31 cellular contexts compared by ENCODE assay signal in the genomic region with DNA sequence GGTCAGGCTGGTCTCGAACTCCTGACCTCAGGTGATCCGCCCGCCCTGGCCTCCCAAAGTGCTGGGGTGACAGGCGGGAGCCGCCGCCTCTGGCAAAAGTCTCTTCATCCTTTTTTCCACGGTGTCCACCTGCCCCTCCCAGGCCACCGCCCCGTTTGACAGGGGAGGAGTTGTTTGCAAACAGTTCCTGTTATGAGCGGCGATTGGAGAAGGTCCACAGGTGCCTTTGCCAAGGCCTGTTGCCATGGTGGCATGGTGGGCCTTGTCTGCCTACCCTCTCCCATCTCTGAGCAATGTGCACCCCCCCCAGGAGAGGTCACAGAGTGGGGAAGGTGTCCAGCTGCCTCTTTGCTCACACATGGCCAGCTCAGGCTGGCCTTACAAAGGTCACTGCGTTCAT. TPM values are rescaled to one million over a fixed set of nuclear protein-coding genes. Genes with fewer than 3 reads are reported as not detected.
"Had no signal": no experiment of that assay in that cellular context is flagged by ENCODE, and none has a peak within 500 bp of the region (broad histone marks: within the 10 kb centered on the region; RNA-seq: fewer than 3 reads in every experiment).

No MANE protein-coding gene starts in this region.

- ATAC-seq: activated CD4-positive, CD25-positive, alpha-beta regulatory T cell treated with anti-CD3 and anti-CD28 coated beads, Interleukin-2, amount 50 U/mL, for 24 hours; activated CD8-positive, alpha-beta T cell treated with anti-CD3 and anti-CD28 coated beads for 36 hours; activated T-cell treated with anti-CD3 and anti-CD28 coated beads, Interleukin-2, amount 50 U/mL, for 4 hours; activated T-helper 17 cell treated with anti-CD3 and anti-CD28 coated beads, Interleukin-2, amount 50 U/mL, for 72 hours; gastroesophageal sphincter had no signal

- H3K4me3 ChIP-seq: esophagus squamous epithelium, gastroesophageal sphincter had no signal

- DNase-seq: activated B cell treated with CpG ODN at 0.5 μM for 24 hours; activated CD4-positive, alpha-beta T cell treated with anti-CD3 and anti-CD28 coated beads for 48 hours; activated CD4-positive, alpha-beta T cell treated with anti-CD3 and anti-CD28 coated beads, Interleukin-2, amount 50 U/mL, for 1 hour; activated CD4-positive, alpha-beta T cell treated with anti-CD3 and anti-CD28 coated beads, Interleukin-2, amount 50 U/mL, for 48 hours; activated CD8-positive, alpha-beta memory T cell treated with anti-CD3 and anti-CD28 coated beads for 24 hours; activated CD8-positive, alpha-beta T cell treated with anti-CD3 and anti-CD28 coated beads for 36 hours; activated effector memory CD4-positive, alpha-beta T cell treated with Interleukin-2 at 50 U/mL for 16 hours; activated gamma-delta T cell treated with Interleukin-2 at 50 U/mL for 16 hours; activated naive CD4-positive, alpha-beta T cell treated with anti-CD3 and anti-CD28 coated beads, Interleukin-2, amount 50 U/mL, for 16 hours; activated naive CD4-positive, alpha-beta T cell treated with Interleukin-2 at 50 U/mL for 16 hours; activated T-cell treated with anti-CD3 and anti-CD28 coated beads, Interleukin-2, amount 50 U/mL, for 4 hours; amniotic stem cell; anterior cingulate cortex; brain microvascular endothelial cell; effector CD8-positive, alpha-beta T cell; esophagus squamous epithelium; foreskin melanocyte; head of caudate nucleus; T-cell; T-helper 9 cell; WERI-Rb-1 had no signal

- H3K36me3 ChIP-seq: brain microvascular endothelial cell, esophagus squamous epithelium, gastroesophageal sphincter, WERI-Rb-1 had no signal

- H3K27ac ChIP-seq: brain microvascular endothelial cell, epithelial cell of prostate, esophagus squamous epithelium, gastroesophageal sphincter, WERI-Rb-1 had no signal

RNA-seq across cellular contexts. Expression of gene CCDC92B, which starts 30.8 kb away (rescaled TPM):
- total RNA-seq: activated B cell treated with CpG ODN at 0.5 μM for 24 hours, bronchial epithelial cell, dermis microvascular lymphatic vessel endothelial cell, endothelial cell of umbilical vein, fibroblast of lung, fibroblast of villous mesenchyme, glomerular endothelial cell had no signal
